Comparison of ENCODE assay signal across 8 cellular contexts in genomic region chr15:40471778-40472130, GRCh38. TPM values are rescaled to one million over a fixed set of nuclear protein-coding genes. Genes with fewer than 3 reads are reported as not detected.
A peak's percentile ranks its signal among the peaks of the same experiment; 100 is the strongest.
DNase-seq lines count a peak whose midpoint lies in the region; ATAC-seq, FAIRE-seq and TF ChIP-seq lines count a peak whose summit lies in the region.

No MANE protein-coding gene starts in this region.

- TF ChIP-seq CTCF in astrocyte of the spinal cord (IDR thresholded peaks at IDR 0.05; ENCODE audit: low read depth, low read length): no peak

- H3K4me1 Mint-ChIP-seq in stimulated activated naive CD8-positive, alpha-beta T cell treated with anti-CD3 and anti-CD28 coated beads, Interleukin-15, Interleukin-2, amounts not matched to agents 100 ng/mL and 50 ng/mL, for 24 hours (ENCODE audit: low read depth): peaks cover 26% of the 10 kb centered on the region

- peaks cover 2% of the 10 kb centered on the region for H3K36me3 Mint-ChIP-seq in stimulated activated naive CD8-positive, alpha-beta T cell treated with anti-CD3 and anti-CD28 coated beads, Interleukin-15, Interleukin-2, amounts not matched to agents 100 ng/mL and 50 ng/mL, for 24 hours (ENCODE audit: low read depth)

- no peaks in the 10 kb centered on the region for H3K9me3 Mint-ChIP-seq in stimulated activated naive CD8-positive, alpha-beta T cell treated with anti-CD3 and anti-CD28 coated beads, Interleukin-15, Interleukin-2, amounts not matched to agents 100 ng/mL and 50 ng/mL, for 24 hours

- H3K36me3 ChIP-seq in MG63: no peaks in the 10 kb centered on the region

- peak overlapping the region; percentile 84 for H3K27ac Mint-ChIP-seq in stimulated activated naive CD8-positive, alpha-beta T cell treated with anti-CD3 and anti-CD28 coated beads, Interleukin-15, Interleukin-2, amounts not matched to agents 100 ng/mL and 50 ng/mL, for 24 hours

- ATAC-seq in GM19328 (IDR thresholded peaks at IDR 0.05; ENCODE audit: unreplicated experiment): no peak

- FAIRE-seq in GM19239 (lab: Jason Lieb, UNC): peak; percentile 86

- no peaks in the 10 kb centered on the region for H3K9me3 ChIP-seq in MG63

- in situ Hi-C loops in astrocyte of the spinal cord (cut with HindIII; ENCODE audit: low sequenced_read_pairs): no loop called here

- no peaks in the 10 kb centered on the region for H3K27me3 ChIP-seq in MG63

- H3K27me3 Mint-ChIP-seq in stimulated activated naive CD8-positive, alpha-beta T cell treated with anti-CD3 and anti-CD28 coated beads, Interleukin-15, Interleukin-2, amounts not matched to agents 100 ng/mL and 50 ng/mL, for 24 hours: no peaks in the 10 kb centered on the region

- H3K4me3 ChIP-seq in MG63 (peak overlapping the region; percentile 64), astrocyte of the spinal cord (ENCODE audit: low read depth, low read length) (peak overlapping the region; percentile 56)

- H3K27ac ChIP-seq in caudate nucleus (ENCODE audit: low read depth, low read length): no peak overlapping the region

- H3K4me3 Mint-ChIP-seq in stimulated activated naive CD8-positive, alpha-beta T cell treated with anti-CD3 and anti-CD28 coated beads, Interleukin-15, Interleukin-2, amounts not matched to agents 100 ng/mL and 50 ng/mL, for 24 hours: peak overlapping the region; percentile 87

- DNase-seq in AG08395 (ENCODE audit: low spot score): peak; percentile 36
- no peak for DNase-seq in GM19239 (ENCODE audit: insufficient read length, low spot score)
- peak; percentile 12 for DNase-seq in MG63
- DNase-seq in astrocyte of the spinal cord (ENCODE audit: low read depth, low spot score): no peak
- peak; percentile 63 for DNase-seq in iPS-NIHi7 (ENCODE audit: extremely low spot score)
- DNase-seq in caudate nucleus (lab: John Stamatoyannopoulos, UW): no peak

RNA-seq across cellular contexts. Expression of gene CHST14, which starts 1.0 kb away (rescaled TPM):
- total RNA-seq in MG63 (2014; rRNA removed; shearing (Covaris generic); ENCODE audit: low replicate concordance): 12.4 and 12.5 TPM in 2 replicates

RNA-seq across cellular contexts. Expression of gene BAHD1, which starts 31.0 kb away (rescaled TPM):
- 5.9 and 8.2 TPM in 2 replicates for total RNA-seq in MG63 (2014; rRNA removed; shearing (Covaris generic); ENCODE audit: low replicate concordance)

Comparison
In these comparisons a context has a peak if more than half of its experiments do, and no peak if none do; other contexts are left out.
1. DNase-seq: peak in AG08395 (single experiment), MG63 (single experiment) and iPS-NIHi7 (single experiment); none in GM19239 (single experiment), astrocyte of the spinal cord (single experiment) and caudate nucleus (0 of 61).